12 cellular contexts compared by ENCODE assay signal in genomic region chr16:74169687-74170522, GRCh38.
DNase-seq lines count a peak whose midpoint lies in the region; ATAC-seq and TF ChIP-seq lines count a peak whose summit lies in the region.
"Had no signal": no experiment of that assay in that cellular context is flagged by ENCODE, and none has a peak within 500 bp of the region (broad histone marks: within the 10 kb centered on the region; RNA-seq: fewer than 3 reads in every experiment).

No MANE protein-coding gene starts in this region.

- no peaks in the 10 kb centered on the region for H3K79me2 ChIP-seq in GM23338 (replicated peaks; ENCODE audit: insufficient read depth)

- intact Hi-C loops in body of pancreas (cut with DNase I): no loop called here
- intact Hi-C loops in left lung (cut with DNase I): no loop called here

- no peak overlapping the region for H3K4me3 Mint-ChIP-seq in GM23338
- H3K4me3 Mint-ChIP-seq in CD8-positive, alpha-beta memory T cell: no peak overlapping the region
- no peak overlapping the region for H3K4me3 Mint-ChIP-seq in activated CD8-positive, alpha-beta T cell treated with anti-CD3 and anti-CD28 coated beads, Interleukin-2, amount 10 ng/mL, durations not matched to agents 7 days and 5 days
- H3K4me3 Mint-ChIP-seq: IgD-negative memory B cell had no signal

- H3K27ac ChIP-seq in GM23338 (ENCODE audit: low read depth) (no peak overlapping the region), body of pancreas (no peak overlapping the region), left lung (peak overlapping the region in 1 of 2 donors; percentile 62), suprapubic skin (no peak overlapping the region)
- H3K27ac ChIP-seq in CD8-positive, alpha-beta memory T cell (ENCODE audit: low read depth, low read length): no peak overlapping the region
- H3K27ac ChIP-seq: prostate gland had no signal

- ATAC-seq in GM23338 (no peak), body of pancreas (peak; percentile 48), left lung (peak; percentile 26), GM21390 (IDR thresholded peaks at IDR 0.05; ENCODE audit: unreplicated experiment) (no peak), omental fat pad (ENCODE audit: low FRiP score) (no peak)
- ATAC-seq in activated CD8-positive, alpha-beta T cell treated with anti-CD3 and anti-CD28 coated beads, Interleukin-2, amount 10 ng/mL, durations not matched to agents 7 days and 5 days: no peak

- H3K4me2 ChIP-seq in GM23338: no peak overlapping the region

- no peak for TF ChIP-seq POLR2A in body of pancreas (IDR thresholded peaks at IDR 0.05)
- no peak for TF ChIP-seq POLR2A in suprapubic skin (IDR thresholded peaks at IDR 0.05)

- H3K27me3 ChIP-seq in GM23338 (ENCODE audit: insufficient read depth): no peaks in the 10 kb centered on the region
- H3K27me3 ChIP-seq in body of pancreas: no peaks in the 10 kb centered on the region
- no peaks in the 10 kb centered on the region for H3K27me3 ChIP-seq in left lung
- H3K27me3 ChIP-seq in suprapubic skin: no peaks in the 10 kb centered on the region
- no peaks in the 10 kb centered on the region for H3K27me3 ChIP-seq in CD8-positive, alpha-beta memory T cell (ENCODE audit: insufficient read depth, low read length, poor library complexity, severe bottlenecking)

- no peaks in the 10 kb centered on the region for H3K9me3 ChIP-seq in body of pancreas
- H3K9me3 ChIP-seq in left lung: no peaks in the 10 kb centered on the region
- H3K9me3 ChIP-seq in suprapubic skin: no peaks in the 10 kb centered on the region
- H3K9me3 ChIP-seq in CD8-positive, alpha-beta memory T cell (ENCODE audit: low read length): no peaks in the 10 kb centered on the region
- H3K9me3 ChIP-seq: prostate gland had no signal

- no peaks in the 10 kb centered on the region for H4K20me1 ChIP-seq in GM23338 (replicated peaks; ENCODE audit: insufficient read depth)

- TF ChIP-seq CTCF in GM23338 (conservative IDR thresholded peaks at IDR 0.05; ENCODE audit: low read depth in 2 of 2) (no peak), body of pancreas (IDR thresholded peaks at IDR 0.05) (no peak), left lung (IDR thresholded peaks at IDR 0.05) (no peak), suprapubic skin (IDR thresholded peaks at IDR 0.05) (no peak), omental fat pad (IDR thresholded peaks at IDR 0.05) (no peak)

- no peak for TF ChIP-seq EP300 in suprapubic skin (IDR thresholded peaks at IDR 0.05)

- H3K36me3 Mint-ChIP-seq in GM23338 (ENCODE audit: low read depth): no peaks in the 10 kb centered on the region
- peaks cover 0 to 2% (median 0%) of the 10 kb centered on the region in 3 donors for H3K36me3 Mint-ChIP-seq in CD8-positive, alpha-beta memory T cell
- H3K36me3 Mint-ChIP-seq in activated CD8-positive, alpha-beta T cell treated with anti-CD3 and anti-CD28 coated beads, Interleukin-2, amount 10 ng/mL, durations not matched to agents 7 days and 5 days (ENCODE audit: low read depth): no peaks in the 10 kb centered on the region
- H3K36me3 Mint-ChIP-seq: IgD-negative memory B cell had no signal

- H3K9me3 Mint-ChIP-seq in GM23338: no peaks in the 10 kb centered on the region; the same call in 2 of the 3 replicates
- peaks cover 0 to 4% (median 2%) of the 10 kb centered on the region in 5 donors for H3K9me3 Mint-ChIP-seq in CD8-positive, alpha-beta memory T cell
- no peaks in the 10 kb centered on the region for H3K9me3 Mint-ChIP-seq in activated CD8-positive, alpha-beta T cell treated with anti-CD3 and anti-CD28 coated beads, Interleukin-2, amount 10 ng/mL, durations not matched to agents 7 days and 5 days (ENCODE audit: insufficient read depth)

- H3K4me3 ChIP-seq in GM23338 (no peak overlapping the region), body of pancreas (no peak overlapping the region), left lung (no peak overlapping the region), suprapubic skin (peak overlapping the region; percentile 11)
- no peak overlapping the region for H3K4me3 ChIP-seq in CD8-positive, alpha-beta memory T cell (ENCODE audit: low read length)
- H3K4me3 ChIP-seq: prostate gland had no signal

- no peaks in the 10 kb centered on the region for H3F3A ChIP-seq in GM23338 (replicated peaks; ENCODE audit: low read depth)

- H3K4me1 Mint-ChIP-seq in GM23338: peaks cover 2% of the 10 kb centered on the region; the same call in 1 of the 3 replicates
- no peaks in the 10 kb centered on the region for H3K4me1 Mint-ChIP-seq in CD8-positive, alpha-beta memory T cell
- no peaks in the 10 kb centered on the region for H3K4me1 Mint-ChIP-seq in activated CD8-positive, alpha-beta T cell treated with anti-CD3 and anti-CD28 coated beads, Interleukin-2, amount 10 ng/mL, durations not matched to agents 7 days and 5 days (ENCODE audit: low read depth)
- H3K4me1 Mint-ChIP-seq: IgD-negative memory B cell had no signal

- CTCF ChIA-PET in CD8-positive, alpha-beta memory T cell (lab: Charles Lee): no interaction called here
- CTCF ChIA-PET in activated CD8-positive, alpha-beta T cell treated with anti-CD3 and anti-CD28 coated beads, Interleukin-2, amount 10 ng/mL, durations not matched to agents 7 days and 5 days (lab: Charles Lee): no interaction called here

- no peaks in the 10 kb centered on the region for H3K36me3 ChIP-seq in GM23338 (ENCODE audit: insufficient read depth)
- H3K36me3 ChIP-seq in body of pancreas (replicated peaks in 1 of 2; ENCODE audit: insufficient read depth in 1 of 2, low read depth in 2 of 2): no peaks in the 10 kb centered on the region
- H3K36me3 ChIP-seq in left lung: no peaks in the 10 kb centered on the region
- H3K36me3 ChIP-seq in suprapubic skin: no peaks in the 10 kb centered on the region
- H3K36me3 ChIP-seq in CD8-positive, alpha-beta memory T cell (ENCODE audit: insufficient read depth, low read length): no peaks in the 10 kb centered on the region
- H3K36me3 ChIP-seq: prostate gland had no signal

- DNase-seq in GM23338 (ENCODE audit: low spot score) (no peak), body of pancreas (peak in 1 of 4 donors; percentile 9), left lung (no peak), suprapubic skin (ENCODE audit: low spot score in 2 of 2) (no peak), omental fat pad (ENCODE audit: low spot score) (no peak)
- no peak for DNase-seq in CD8-positive, alpha-beta memory T cell
- DNase-seq in activated CD8-positive, alpha-beta T cell treated with anti-CD3 and anti-CD28 coated beads, Interleukin-2, amount 10 ng/mL, durations not matched to agents 7 days and 5 days: no peak
- DNase-seq: DND-41, NCI-H510A treated with DMSO at 0.1 percent for 48 hours had no signal

- 0 out of 2 replicates have a peak, but pooled peaks cover 9% of the 10 kb centered on the region for H3K9me2 ChIP-seq in GM23338 (ENCODE audit: insufficient read depth)

- POLR2A ChIA-PET in CD8-positive, alpha-beta memory T cell (lab: Charles Lee): no interaction called here
- POLR2A ChIA-PET in activated CD8-positive, alpha-beta T cell treated with anti-CD3 and anti-CD28 coated beads, Interleukin-2, amount 10 ng/mL, durations not matched to agents 7 days and 5 days (lab: Charles Lee): no interaction called here

- H3K4me1 ChIP-seq in GM23338 (ENCODE audit: insufficient read depth) (no peaks in the 10 kb centered on the region), body of pancreas (no peaks in the 10 kb centered on the region), left lung (no peaks in the 10 kb centered on the region), suprapubic skin (no peaks in the 10 kb centered on the region)
- no peaks in the 10 kb centered on the region for H3K4me1 ChIP-seq in CD8-positive, alpha-beta memory T cell (ENCODE audit: insufficient read depth, low read length)
- H3K4me1 ChIP-seq: prostate gland had no signal

- 27% methylated on average over 12 of the region's 12 CpGs for WGBS in body of pancreas, 2 donors
- 41% methylated on average over 12 of the region's 12 CpGs for WGBS in suprapubic skin

- peak overlapping the region; percentile 79 for H2AFZ ChIP-seq in GM23338

- H3K27ac Mint-ChIP-seq in GM23338: no peak overlapping the region
- peak overlapping the region in 1 of 8 donors; percentile 9 for H3K27ac Mint-ChIP-seq in CD8-positive, alpha-beta memory T cell
- no peak overlapping the region for H3K27ac Mint-ChIP-seq in activated CD8-positive, alpha-beta T cell treated with anti-CD3 and anti-CD28 coated beads, Interleukin-2, amount 10 ng/mL, durations not matched to agents 7 days and 5 days
- H3K27ac Mint-ChIP-seq: IgD-negative memory B cell had no signal

- H3K27me3 Mint-ChIP-seq in GM23338 (ENCODE audit: insufficient read depth, low read depth, poor library complexity): no peaks in the 10 kb centered on the region
- H3K27me3 Mint-ChIP-seq in CD8-positive, alpha-beta memory T cell: peaks cover 2 to 3% of the 10 kb centered on the region in 2 donors
- H3K27me3 Mint-ChIP-seq in activated CD8-positive, alpha-beta T cell treated with anti-CD3 and anti-CD28 coated beads, Interleukin-2, amount 10 ng/mL, durations not matched to agents 7 days and 5 days (ENCODE audit: low read depth): no peaks in the 10 kb centered on the region

TF ChIP-seq in GM23338, 12 proteins besides CTCF, POLR2A, EP300 and RAD21:
- TF ChIP-seq NANOG (IDR thresholded peaks at IDR 0.05; ENCODE audit: borderline replicate concordance) (no peak), ZNF114 (CRISPR knock-in tag; IDR thresholded peaks at IDR 0.05) (no peak), STAT1 (IDR thresholded peaks at IDR 0.05; ENCODE audit: unreplicated experiment) (no peak), CREB1 (CRISPR knock-in tag; IDR thresholded peaks at IDR 0.05; ENCODE audit: low read depth) (no peak), ZNF331 (CRISPR knock-in tag; IDR thresholded peaks at IDR 0.05; ENCODE audit: low read depth) (no peak)

Comparison
In these comparisons a context has a peak if more than half of its experiments do, and no peak if none do; other contexts are left out.
1. ATAC-seq: peak in body of pancreas (single experiment) and left lung (single experiment); none in GM23338 (single experiment), activated CD8-positive, alpha-beta T cell treated with anti-CD3 and anti-CD28 coated beads, Interleukin-2, amount 10 ng/mL, durations not matched to agents 7 days and 5 days (single experiment), GM21390 (single experiment) and omental fat pad (single experiment).